In genomic region chr6:165615629-165616028, GRCh38 we compare ENCODE assay signal across 11 cellular contexts. TPM values are rescaled to one million over a fixed set of nuclear protein-coding genes. Genes with fewer than 3 reads are reported as not detected.
DNase-seq lines count a peak whose midpoint lies in the region; ATAC-seq, FAIRE-seq and TF ChIP-seq lines count a peak whose summit lies in the region.
"Had no signal": no experiment of that assay in that cellular context is flagged by ENCODE, and none has a peak within 500 bp of the region (broad histone marks: within the 10 kb centered on the region; RNA-seq: fewer than 3 reads in every experiment).

No MANE protein-coding gene starts in this region.

- H3K4me1 Mint-ChIP-seq in WTC11: peaks cover 24% of the 10 kb centered on the region
- H3K4me1 Mint-ChIP-seq in activated CD4-positive, alpha-beta T cell treated with anti-CD3 and anti-CD28 coated beads, Interleukin-2, amount 10 ng/mL, durations not matched to agents 24 days and 14 days: no peaks in the 10 kb centered on the region
- H3K4me1 Mint-ChIP-seq: activated CD4-positive, alpha-beta T cell treated with anti-CD3 and anti-CD28 coated beads for 36 hours; naive thymus-derived CD8-positive, alpha-beta T cell had no signal

- peak overlapping the region in 1 of 2 donors; percentile 22 for H3K9ac ChIP-seq in kidney (ENCODE audit: low read length in 2 of 2)

- no peak for FAIRE-seq in kidney (lab: Jason Lieb, UNC)
- FAIRE-seq in D721Med (lab: Jason Lieb, UNC): no peak
- FAIRE-seq: GM12891 had no signal

- H3K36me3 Mint-ChIP-seq in WTC11: 0 out of 2 replicates have a peak, but pooled peaks cover 5% of the 10 kb centered on the region
- no peaks in the 10 kb centered on the region for H3K36me3 Mint-ChIP-seq in activated CD4-positive, alpha-beta T cell treated with anti-CD3 and anti-CD28 coated beads, Interleukin-2, amount 10 ng/mL, durations not matched to agents 24 days and 14 days (ENCODE audit: low read depth)
- H3K36me3 Mint-ChIP-seq: naive thymus-derived CD8-positive, alpha-beta T cell had no signal

- peak overlapping the region; percentile 14 for H3K4me3 Mint-ChIP-seq in WTC11
- H3K4me3 Mint-ChIP-seq in activated CD4-positive, alpha-beta T cell treated with anti-CD3 and anti-CD28 coated beads, Interleukin-2, amount 10 ng/mL, durations not matched to agents 24 days and 14 days: no peak overlapping the region
- H3K4me3 Mint-ChIP-seq: activated CD4-positive, alpha-beta T cell treated with anti-CD3 and anti-CD28 coated beads for 36 hours; naive thymus-derived CD8-positive, alpha-beta T cell had no signal

- TF ChIP-seq CTCF in WTC11 (IDR thresholded peaks at IDR 0.05) (no peak), kidney (IDR thresholded peaks at IDR 0.05; ENCODE audit: borderline replicate concordance, extremely low read depth, insufficient read depth) (no peak), D721Med (IDR thresholded peaks at IDR 0.05; ENCODE audit: insufficient read depth, missing control alignments) (no peak)

- peak; percentile 79 for DNase-seq in A172 (ENCODE audit: low spot score)
- no peak for DNase-seq in WTC11 (ENCODE audit: low spot score)
- DNase-seq in kidney: no peak
- no peak for DNase-seq in D721Med (ENCODE audit: insufficient read length, low spot score)
- DNase-seq in activated CD4-positive, alpha-beta T cell treated with anti-CD3 and anti-CD28 coated beads, Interleukin-2, amount 10 ng/mL, durations not matched to agents 24 days and 14 days: no peak
- DNase-seq in NCI-H748 treated with DMSO at 0.1 percent for 48 hours (lab: John Stamatoyannopoulos, UW): no peak
- DNase-seq in OCI-M2 (lab: John Stamatoyannopoulos, UW; ENCODE audit: unreplicated experiment): no peak
- DNase-seq: activated CD4-positive, alpha-beta T cell treated with anti-CD3 and anti-CD28 coated beads for 36 hours; naive thymus-derived CD8-positive, alpha-beta T cell had no signal

- H3K27ac ChIP-seq in kidney (ENCODE audit: low read depth in 2 of 2, low read length in 2 of 2): peak overlapping the region; percentile 58 to 59

- CTCF ChIA-PET in WTC11 (lab: Charles Lee): interaction anchor here (1.0 kb wide), 1 partner anchor 175 kb away, joined by 6 read pairs; no protein-coding TSS in a partner anchor

- no peaks in the 10 kb centered on the region for H3K36me3 ChIP-seq in kidney (ENCODE audit: control insufficient read depth in 1 of 2, insufficient read depth in 2 of 2, low read length in 2 of 2)

- intact Hi-C loops in kidney (cut with DNase I): no loop called here
- intact Hi-C loops in activated CD4-positive, alpha-beta T cell treated with anti-CD3 and anti-CD28 coated beads, Interleukin-2, amount 10 ng/mL, durations not matched to agents 24 days and 14 days (cut with micrococcal nuclease): no loop called here

- H3K27me3 Mint-ChIP-seq in WTC11 (ENCODE audit: low read depth): no peaks in the 10 kb centered on the region
- no peaks in the 10 kb centered on the region for H3K27me3 Mint-ChIP-seq in activated CD4-positive, alpha-beta T cell treated with anti-CD3 and anti-CD28 coated beads, Interleukin-2, amount 10 ng/mL, durations not matched to agents 24 days and 14 days
- H3K27me3 Mint-ChIP-seq: activated CD4-positive, alpha-beta T cell treated with anti-CD3 and anti-CD28 coated beads for 36 hours had no signal

- ATAC-seq in GM21367 (IDR thresholded peaks at IDR 0.05; ENCODE audit: unreplicated experiment) (peak; percentile 87), WTC11 (peak; percentile 72)
- ATAC-seq: activated CD4-positive, alpha-beta T cell treated with anti-CD3 and anti-CD28 coated beads for 36 hours; naive thymus-derived CD8-positive, alpha-beta T cell had no signal

- peak overlapping the region; percentile 84 for H3K27ac Mint-ChIP-seq in WTC11
- no peak overlapping the region for H3K27ac Mint-ChIP-seq in activated CD4-positive, alpha-beta T cell treated with anti-CD3 and anti-CD28 coated beads, Interleukin-2, amount 10 ng/mL, durations not matched to agents 24 days and 14 days
- H3K27ac Mint-ChIP-seq: activated CD4-positive, alpha-beta T cell treated with anti-CD3 and anti-CD28 coated beads for 36 hours had no signal

- POLR2A ChIA-PET in WTC11 (lab: Charles Lee): no interaction called here

- no peaks in the 10 kb centered on the region for H3K9me3 ChIP-seq in kidney (ENCODE audit: control insufficient read depth in 1 of 2, low read length in 2 of 2)

- H3K4me1 ChIP-seq in kidney (ENCODE audit: control insufficient read depth in 1 of 2, insufficient read depth in 1 of 2, low read depth in 1 of 2, low read length in 2 of 2): no peaks in the 10 kb centered on the region

- H3K9me3 Mint-ChIP-seq in WTC11: no peaks in the 10 kb centered on the region
- no peaks in the 10 kb centered on the region for H3K9me3 Mint-ChIP-seq in activated CD4-positive, alpha-beta T cell treated with anti-CD3 and anti-CD28 coated beads, Interleukin-2, amount 10 ng/mL, durations not matched to agents 24 days and 14 days

- H3K4me3 ChIP-seq in kidney (ENCODE audit: low read length in 2 of 2): peak overlapping the region; percentile 2 to 49

TF ChIP-seq in WTC11, 78 proteins besides CTCF, POLR2A, EP300 and RAD21:
- TF ChIP-seq MYBL2 (CRISPR knock-in tag; IDR thresholded peaks at IDR 0.05) (no peak), ZBTB21 (CRISPR knock-in tag; IDR thresholded peaks at IDR 0.05; ENCODE audit: borderline replicate concordance) (no peak), ZNF532 (CRISPR knock-in tag; IDR thresholded peaks at IDR 0.05; ENCODE audit: borderline replicate concordance) (no peak), TP53 (CRISPR knock-in tag; IDR thresholded peaks at IDR 0.05) (no peak), E2F1 (CRISPR knock-in tag; IDR thresholded peaks at IDR 0.05) (no peak)

RNA-seq across cellular contexts. Expression of gene PDE10A, which starts 47.4 kb away (rescaled TPM):
- total RNA-seq in A172 (2014; rRNA removed; shearing (Covaris generic)): 12.1 and 13.9 TPM in 2 replicates
- total RNA-seq in WTC11 (2021) (2.3 to 3.1 TPM (median 3.0 TPM) in 3 replicates), kidney (23.1 TPM)
- 4.8 TPM for polyA plus RNA-seq in kidney (ENCODE audit: insufficient read depth, low read depth, low replicate concordance)
- not detected in 2 replicates for total RNA-seq in activated CD4-positive, alpha-beta T cell treated with anti-CD3 and anti-CD28 coated beads, Interleukin-2, amount 10 ng/mL, durations not matched to agents 24 days and 14 days
- total RNA-seq: activated CD4-positive, alpha-beta T cell treated with anti-CD3 and anti-CD28 coated beads for 36 hours; naive thymus-derived CD8-positive, alpha-beta T cell had no signal
- polyA plus RNA-seq: naive thymus-derived CD8-positive, alpha-beta T cell had no signal
